7 cellular contexts compared by ENCODE assay signal in genomic region chr21:42062543-42063022, GRCh38.
DNase-seq lines count a peak whose midpoint lies in the region; ATAC-seq lines count a peak whose summit lies in the region.

No MANE protein-coding gene starts in this region.

- peak overlapping the region; percentile 88 for H3K27ac ChIP-seq in effector memory CD4-positive, alpha-beta T cell (ENCODE audit: insufficient read depth, low read length, poor library complexity, severe bottlenecking)

- no peaks in the 10 kb centered on the region for H3K27me3 ChIP-seq in effector memory CD4-positive, alpha-beta T cell (replicated peaks; ENCODE audit: control insufficient read depth, insufficient read depth, low read length, poor library complexity, severe bottlenecking)

- ATAC-seq in GM19397 (IDR thresholded peaks at IDR 0.05; ENCODE audit: unreplicated experiment): peak; percentile 49
- peak; percentile 49 for ATAC-seq in HG03439 (IDR thresholded peaks at IDR 0.05; ENCODE audit: unreplicated experiment)

- peak; percentile 85 for DNase-seq in activated CD4-positive, CD25-positive, alpha-beta regulatory T cell treated with anti-CD3 and anti-CD28 coated beads, Interleukin-2, amount 50 U/mL, for 16 hours (ENCODE audit: low read depth, low spot score)
- peak; percentile 83 to 91 (median 87) for DNase-seq in effector memory CD4-positive, alpha-beta T cell
- DNase-seq in stimulated activated CD8-positive, alpha-beta memory T cell treated with anti-CD3 and anti-CD28 coated beads, Interleukin-12 subunit alpha, Interleukin-12 subunit beta, amount 100 ng/mL, for 1 hour (ENCODE audit: low read depth): peak; percentile 78
- no peak for DNase-seq in NCI-H2081 (lab: John Stamatoyannopoulos, UW)
- no peak for DNase-seq in RKO (ENCODE audit: low spot score)

- peak overlapping the region; percentile 65 for H3K4me3 ChIP-seq in effector memory CD4-positive, alpha-beta T cell (ENCODE audit: insufficient read depth, low read depth, low read length, poor library complexity, severe bottlenecking)

- no peaks in the 10 kb centered on the region for H3K36me3 ChIP-seq in effector memory CD4-positive, alpha-beta T cell (ENCODE audit: control insufficient read depth, insufficient read depth, low read length)

- peaks cover 25% of the 10 kb centered on the region for H3K4me1 ChIP-seq in effector memory CD4-positive, alpha-beta T cell (ENCODE audit: control insufficient read depth, insufficient read depth, low read length, poor library complexity, severe bottlenecking)

- H3K9me3 ChIP-seq in effector memory CD4-positive, alpha-beta T cell (ENCODE audit: control insufficient read depth, low read length): no peaks in the 10 kb centered on the region

Comparison
In these comparisons a context has a peak if more than half of its experiments do, and no peak if none do; other contexts are left out.
1. DNase-seq: peak in activated CD4-positive, CD25-positive, alpha-beta regulatory T cell treated with anti-CD3 and anti-CD28 coated beads, Interleukin-2, amount 50 U/mL, for 16 hours (single experiment), effector memory CD4-positive, alpha-beta T cell (3 of 3) and stimulated activated CD8-positive, alpha-beta memory T cell treated with anti-CD3 and anti-CD28 coated beads, Interleukin-12 subunit alpha, Interleukin-12 subunit beta, amount 100 ng/mL, for 1 hour (single experiment); none in NCI-H2081 (0 of 2) and RKO (single experiment).